10 cellular contexts compared by ENCODE assay signal in the genomic region with DNA sequence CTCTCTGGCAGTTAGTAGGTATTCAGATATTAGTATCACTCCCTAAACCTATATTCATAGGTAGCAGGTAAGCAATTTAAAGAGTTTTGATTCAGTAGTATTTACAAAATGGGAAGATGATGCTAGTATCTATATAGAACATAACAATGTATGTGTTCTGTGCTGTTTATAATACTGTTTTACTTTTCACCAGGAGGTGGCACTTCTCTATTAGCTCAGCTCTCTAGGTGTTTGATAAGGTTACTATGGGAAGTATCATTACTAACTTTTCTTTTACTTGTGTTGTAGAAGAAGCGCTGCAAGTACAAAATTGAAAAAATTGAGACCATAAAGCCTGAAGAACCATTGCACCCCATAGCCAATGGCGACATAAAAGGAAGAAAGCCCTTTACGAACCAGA. TPM values are rescaled to one million over a fixed set of nuclear protein-coding genes. Genes with fewer than 3 reads are reported as not detected.
DNase-seq lines count a peak whose midpoint lies in the region; ATAC-seq, FAIRE-seq and TF ChIP-seq lines count a peak whose summit lies in the region.
"Had no signal": no experiment of that assay in that cellular context is flagged by ENCODE, and none has a peak within 500 bp of the region (broad histone marks: within the 10 kb centered on the region; RNA-seq: fewer than 3 reads in every experiment).

No MANE protein-coding gene starts in this region.

- H3K27me3 Mint-ChIP-seq in endodermal cell (ENCODE audit: insufficient read depth) = no peaks in the 10 kb centered on the region

- H3K36me3 Mint-ChIP-seq in endodermal cell (ENCODE audit: low read depth) = peaks cover 30% of the 10 kb centered on the region

- H3K79me2 ChIP-seq in OCI-LY7 (ENCODE audit: insufficient read depth, low read depth, low read length) = no peaks in the 10 kb centered on the region

- H3K4me1 ChIP-seq in OCI-LY7 (ENCODE audit: insufficient read depth, low read length, poor library complexity, severe bottlenecking) = no peaks in the 10 kb centered on the region
- peaks cover 2% of the 10 kb centered on the region for H3K4me1 ChIP-seq in endodermal cell (ENCODE audit: control insufficient read depth, insufficient read depth, low read length)
- no peaks in the 10 kb centered on the region for H3K4me1 ChIP-seq in small intestine (ENCODE audit: control insufficient read depth in 2 of 2, insufficient read depth in 1 of 2, low read depth in 1 of 2, low read length in 1 of 2)
- no peaks in the 10 kb centered on the region for H3K4me1 ChIP-seq in upper lobe of left lung
- H3K4me1 ChIP-seq: BLaER1 had no signal

- intact Hi-C loops in OCI-LY7 (cut with micrococcal nuclease; ENCODE audit: unreplicated experiment) = loop anchor here (5.0 to 10.0 kb wide), 2 partner anchors 108 to 155 kb away; no protein-coding TSS in a partner anchor

- no peak overlapping the region for H3K9ac ChIP-seq in endodermal cell (ENCODE audit: extremely low read depth, low read length, poor library complexity, severe bottlenecking)
- H3K9ac ChIP-seq: BLaER1 had no signal

- no TSS peak for BruUV-seq in OCI-LY7 (replicated peaks; lab: Mats Ljungman, UMichigan)

- no peaks in the 10 kb centered on the region for H4K20me1 ChIP-seq in OCI-LY7 (ENCODE audit: insufficient read depth, low read length)
- H4K20me1 ChIP-seq: BLaER1 had no signal

- H3K4me3 Mint-ChIP-seq in endodermal cell = no peak overlapping the region

- CTCF ChIA-PET in OCI-LY7 (lab: Charles Lee; ENCODE audit: unreplicated experiment) = no interaction called here

- no peak for FAIRE-seq in small intestine (lab: Jason Lieb, UNC)

- no peak for DNase-seq in activated CD4-positive, CD25-positive, alpha-beta regulatory T cell treated with anti-CD3 and anti-CD28 coated beads, Interleukin-2, amount 50 U/mL, for 72 hours
- DNase-seq in OCI-LY7 (ENCODE audit: low spot score) (peak; percentile 12), endodermal cell (no peak), small intestine (peak; percentile 25), mucosa of gallbladder (ENCODE audit: low spot score) (no peak), hippocampal formation (lab: John Stamatoyannopoulos, UW) (no peak), upper lobe of left lung (no peak)
- DNase-seq: NK-92 treated with Interleukin-12 subunit alpha and Interleukin-12 subunit beta, amount 100 ng/mL, for 24 hours had no signal

- POLR2A ChIA-PET in OCI-LY7 (lab: Charles Lee) = interaction anchor here (0.5 to 0.7 kb wide), 2 partner anchors 23 to 293 kb away, joined by 3 to 7 read pairs; no protein-coding TSS in a partner anchor

- TF ChIP-seq POLR2A in upper lobe of left lung (IDR thresholded peaks at IDR 0.05) = no peak

- no peak overlapping the region for H3K27ac Mint-ChIP-seq in endodermal cell

- H3K27me3 ChIP-seq in endodermal cell (ENCODE audit: control insufficient read depth, insufficient read depth, low read length, poor library complexity, severe bottlenecking) (no peaks in the 10 kb centered on the region), small intestine (ENCODE audit: control insufficient read depth in 2 of 2, insufficient read depth in 2 of 2, low read length in 2 of 2) (no peaks in the 10 kb centered on the region), upper lobe of left lung (no peaks in the 10 kb centered on the region)
- H3K27me3 ChIP-seq: BLaER1 had no signal

- H3K4me3 ChIP-seq in OCI-LY7 (ENCODE audit: low read depth, low read length, poor library complexity, severe bottlenecking) (no peak overlapping the region), endodermal cell (ENCODE audit: low read length) (no peak overlapping the region), small intestine (ENCODE audit: low read depth in 1 of 2, low read length in 2 of 2) (no peak overlapping the region), upper lobe of left lung (no peak overlapping the region)
- H3K4me3 ChIP-seq: BLaER1 had no signal

- H3K36me3 ChIP-seq in OCI-LY7 (ENCODE audit: insufficient read depth, low read length) = peaks cover 45% of the 10 kb centered on the region
- peaks cover 55% of the 10 kb centered on the region for H3K36me3 ChIP-seq in endodermal cell (ENCODE audit: control insufficient read depth, insufficient read depth, low read length)
- H3K36me3 ChIP-seq in small intestine (ENCODE audit: control insufficient read depth in 2 of 2, insufficient read depth in 2 of 2, low read length in 2 of 2) = peaks cover 0 to 7% of the 10 kb centered on the region in 2 donors
- H3K36me3 ChIP-seq in upper lobe of left lung = peaks cover 0 to 33% (median 13%) of the 10 kb centered on the region in 4 donors

- no peak overlapping the region for H3K27ac ChIP-seq in OCI-LY7 (ENCODE audit: low read depth, low read length, poor library complexity, severe bottlenecking)
- no peak overlapping the region for H3K27ac ChIP-seq in endodermal cell (ENCODE audit: low read depth, low read length)
- no peak overlapping the region for H3K27ac ChIP-seq in small intestine (ENCODE audit: low read depth in 1 of 2, low read length in 1 of 2)
- H3K27ac ChIP-seq in upper lobe of left lung = no peak overlapping the region
- H3K27ac ChIP-seq: BLaER1 had no signal

- H3K4me1 Mint-ChIP-seq in endodermal cell = peaks cover 22% of the 10 kb centered on the region

- WGBS in endodermal cell (ENCODE audit: insufficient coverage in 1 of 2, insufficient read length in 1 of 2), 2 experiments = 95 to 100% methylated on average over 1 to 3 of the region's 3 CpGs
- WGBS in small intestine, 3 donors = 95 to 97% (median 95%) methylated on average over 3 of the region's 3 CpGs
- 91 to 94% methylated on average over 3 of the region's 3 CpGs for WGBS in upper lobe of left lung, 2 donors

- H3K9me2 ChIP-seq in OCI-LY7 (ENCODE audit: insufficient read depth, low read length) = no peaks in the 10 kb centered on the region

- TF ChIP-seq EP300 in upper lobe of left lung (IDR thresholded peaks at IDR 0.05) = no peak

- no peaks in the 10 kb centered on the region for H3K9me3 ChIP-seq in OCI-LY7 (ENCODE audit: low read length)
- H3K9me3 ChIP-seq in endodermal cell (ENCODE audit: control insufficient read depth, low read length) = no peaks in the 10 kb centered on the region
- no peaks in the 10 kb centered on the region for H3K9me3 ChIP-seq in small intestine (ENCODE audit: control insufficient read depth, low read depth)
- no peaks in the 10 kb centered on the region for H3K9me3 ChIP-seq in upper lobe of left lung
- H3K9me3 ChIP-seq: BLaER1 had no signal

- TF ChIP-seq CTCF in OCI-LY7 (conservative IDR thresholded peaks at IDR 0.05; ENCODE audit: low read length) = peak; percentile 74
- peak; percentile 76 for TF ChIP-seq CTCF in endodermal cell (conservative IDR thresholded peaks at IDR 0.05)
- peak in 2 of 6 experiments; percentile 11 to 28 for TF ChIP-seq CTCF in upper lobe of left lung (IDR thresholded peaks at IDR 0.05)

- H3K4me2 ChIP-seq in OCI-LY7 (ENCODE audit: low read length) = no peak overlapping the region
- H3K4me2 ChIP-seq: BLaER1 had no signal

- peak; percentile 33 to 58 for ATAC-seq in activated CD4-positive, CD25-positive, alpha-beta regulatory T cell treated with anti-CD3 and anti-CD28 coated beads, Interleukin-2, amount 50 U/mL, for 24 hours
- no peak for ATAC-seq in upper lobe of left lung (ENCODE audit: low FRiP score in 2 of 2)

- no peak overlapping the region for H2AFZ ChIP-seq in OCI-LY7 (ENCODE audit: low read length)

- no peaks in the 10 kb centered on the region for H3K9me3 Mint-ChIP-seq in endodermal cell

RNA-seq across cellular contexts. Expression of a gene that starts 49.4 kb away (rescaled TPM):
- not detected in 2 replicates for total RNA-seq in OCI-LY7 (2014; rRNA removed; shearing (Covaris generic))
- total RNA-seq in OCI-LY7 (2022) (not detected in 2 replicates), endodermal cell (not detected), mucosa of gallbladder (0.83 TPM), upper lobe of left lung (under 1 TPM in 4 of 6 donors, not detected in 2; 0.46 to 0.91 (median 0.52) TPM)
- polyA plus RNA-seq in endodermal cell (2013, experiment 1 of 2) = not detected
- not detected for polyA plus RNA-seq in endodermal cell (2013, experiment 2 of 2)
- polyA plus RNA-seq in small intestine = 1 to 10 TPM in 1 of 3 donors, under 1 TPM in 1, not detected in 1; 0.09 to 1.4 TPM

Comparison
In these comparisons a context has a peak if more than half of its experiments do, and no peak if none do; other contexts are left out.
1. ATAC-seq: peak in activated CD4-positive, CD25-positive, alpha-beta regulatory T cell treated with anti-CD3 and anti-CD28 coated beads, Interleukin-2, amount 50 U/mL, for 24 hours (2 of 2); none in upper lobe of left lung (0 of 2).
2. DNase-seq: peak in OCI-LY7 (single experiment) and small intestine (single experiment); none in activated CD4-positive, CD25-positive, alpha-beta regulatory T cell treated with anti-CD3 and anti-CD28 coated beads, Interleukin-2, amount 50 U/mL, for 72 hours (single experiment), endodermal cell (single experiment), mucosa of gallbladder (single experiment), hippocampal formation (0 of 2) and upper lobe of left lung (0 of 2).